Comparison of ENCODE assay signal across 8 cellular contexts in the genomic region with DNA sequence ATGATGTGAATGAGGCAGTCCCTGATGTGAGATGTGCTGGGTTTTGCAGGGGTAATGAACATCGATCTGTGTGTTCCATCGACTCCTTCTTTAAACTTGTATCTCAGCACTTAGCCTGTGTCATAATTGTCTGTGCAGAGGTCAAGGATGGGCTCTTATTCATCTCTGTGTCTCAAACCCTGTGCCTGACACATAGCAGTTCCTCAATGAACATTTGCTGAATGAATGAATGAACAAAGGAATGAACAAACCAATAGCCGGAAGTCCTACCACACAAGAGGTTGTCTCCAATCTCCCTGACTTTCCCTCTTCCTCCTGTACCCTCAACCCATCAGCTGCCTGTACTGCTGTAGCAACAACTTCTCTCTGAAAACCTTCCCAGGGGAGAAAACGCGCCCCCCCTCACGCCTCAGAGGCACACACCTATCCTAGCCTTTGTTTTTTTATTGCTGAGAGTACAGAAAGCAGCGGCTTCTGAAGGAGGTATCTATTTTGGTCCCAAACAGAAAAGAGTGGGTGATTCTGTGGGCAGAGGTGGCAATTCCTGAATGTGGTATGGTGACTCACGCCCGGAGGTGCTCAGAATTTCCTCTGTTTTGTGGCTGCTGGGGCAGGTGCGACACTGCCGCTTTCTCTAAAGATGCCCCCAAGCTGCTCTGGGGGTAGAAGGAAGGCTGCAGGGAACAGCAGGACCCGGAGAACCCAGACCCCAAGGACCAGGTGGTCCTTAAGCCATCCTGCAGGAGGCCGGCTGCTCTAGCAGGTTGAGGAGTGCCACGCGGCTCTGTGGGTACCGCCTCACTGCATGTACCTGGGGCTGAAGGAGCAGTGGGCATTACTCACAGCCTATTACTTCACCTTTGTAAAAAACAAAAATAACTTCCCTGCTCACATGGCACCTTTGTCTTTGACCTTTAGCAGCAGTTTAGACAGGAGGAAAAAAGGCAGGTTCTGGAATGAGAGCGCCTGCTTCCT. TPM values are rescaled to one million over a fixed set of nuclear protein-coding genes. Genes with fewer than 3 reads are reported as not detected.
DNase-seq lines count a peak whose midpoint lies in the region; ATAC-seq and TF ChIP-seq lines count a peak whose summit lies in the region.

No MANE protein-coding gene starts in this region.

- H3K9ac ChIP-seq in subcutaneous abdominal adipose tissue (ENCODE audit: low read length in 5 of 5), result no peak overlapping the region

- peaks cover 2 to 57% (median 45%) of the 10 kb centered on the region in 5 donors for H3K4me1 ChIP-seq in subcutaneous abdominal adipose tissue (ENCODE audit: control insufficient read depth in 5 of 5, insufficient read depth in 5 of 5, low read length in 5 of 5)

- H3K27me3 ChIP-seq in subcutaneous abdominal adipose tissue (ENCODE audit: control insufficient read depth in 5 of 5, insufficient read depth in 4 of 5, low read length in 5 of 5), result no peaks in the 10 kb centered on the region

- peak overlapping the region; percentile 60 for H3K27ac ChIP-seq in subcutaneous abdominal adipose tissue (ENCODE audit: low read depth, low read length)

- no peaks in the 10 kb centered on the region for H3K9me3 ChIP-seq in subcutaneous abdominal adipose tissue (ENCODE audit: control insufficient read depth in 5 of 5, low read length in 5 of 5)

- peak; percentile 39 for ATAC-seq in HG03378 (IDR thresholded peaks at IDR 0.05; ENCODE audit: unreplicated experiment)

- TF ChIP-seq POLR2A in lower leg skin (IDR thresholded peaks at IDR 0.05), result no peak

- 70 to 74% methylated on average over 17 of the region's 17 CpGs for WGBS in lower leg skin, 2 donors

- no peaks in the 10 kb centered on the region for H3K36me3 ChIP-seq in subcutaneous abdominal adipose tissue (ENCODE audit: control insufficient read depth in 5 of 5, insufficient read depth in 5 of 5, low read length in 5 of 5)

- no peak for TF ChIP-seq CTCF in lower leg skin (IDR thresholded peaks at IDR 0.05)

- peak; percentile 25 for DNase-seq in GDM1 (lab: John Stamatoyannopoulos, UW)
- DNase-seq in activated CD8-positive, alpha-beta memory T cell treated with anti-CD3 and anti-CD28 coated beads, Interleukin-2, amount 50 U/mL, for 24 hours (ENCODE audit: extremely low read depth), result peak; percentile 72
- DNase-seq in lower leg skin (ENCODE audit: low spot score in 2 of 2), result peak; percentile 14 to 80
- no peak for DNase-seq in NCI-H187 treated with DMSO at 0.1 percent for 48 hours (lab: John Stamatoyannopoulos, UW)
- no peak for DNase-seq in C1 segment of cervical spinal cord (lab: John Stamatoyannopoulos, UW)
- no peak for DNase-seq in NOMO-1 treated with DMSO at 0.1 percent for 48 hours (lab: John Stamatoyannopoulos, UW; ENCODE audit: unreplicated experiment)

- intact Hi-C loops in lower leg skin (cut with DNase I; ENCODE audit: low total_unique reads), result no loop called here

- H3K4me3 ChIP-seq in lower leg skin (ENCODE audit: low read depth, poor library complexity, severe bottlenecking) (no peak overlapping the region), subcutaneous abdominal adipose tissue (ENCODE audit: low read depth in 1 of 5, low read length in 5 of 5) (no peak overlapping the region)

RNA-seq across cellular contexts. Expression of gene IL2RA, which starts 9.6 kb away (rescaled TPM):
- 1 to 10 TPM in 1 of 4 donors, under 1 TPM in 1, not detected in 2; 0.10 to 1.3 TPM for total RNA-seq in lower leg skin

RNA-seq across cellular contexts. Expression of gene RBM17, which starts 36.3 kb away (rescaled TPM):
- 10 to 100 TPM; 38.8 to 63.6 (median 40.4) TPM for total RNA-seq in lower leg skin

Comparison
In these comparisons a context has a peak if more than half of its experiments do, and no peak if none do; other contexts are left out.
1. DNase-seq: peak in GDM1 (single experiment), activated CD8-positive, alpha-beta memory T cell treated with anti-CD3 and anti-CD28 coated beads, Interleukin-2, amount 50 U/mL, for 24 hours (single experiment) and lower leg skin (2 of 2); none in NCI-H187 treated with DMSO at 0.1 percent for 48 hours (single experiment), C1 segment of cervical spinal cord (0 of 14) and NOMO-1 treated with DMSO at 0.1 percent for 48 hours (single experiment).